In the genomic region with DNA sequence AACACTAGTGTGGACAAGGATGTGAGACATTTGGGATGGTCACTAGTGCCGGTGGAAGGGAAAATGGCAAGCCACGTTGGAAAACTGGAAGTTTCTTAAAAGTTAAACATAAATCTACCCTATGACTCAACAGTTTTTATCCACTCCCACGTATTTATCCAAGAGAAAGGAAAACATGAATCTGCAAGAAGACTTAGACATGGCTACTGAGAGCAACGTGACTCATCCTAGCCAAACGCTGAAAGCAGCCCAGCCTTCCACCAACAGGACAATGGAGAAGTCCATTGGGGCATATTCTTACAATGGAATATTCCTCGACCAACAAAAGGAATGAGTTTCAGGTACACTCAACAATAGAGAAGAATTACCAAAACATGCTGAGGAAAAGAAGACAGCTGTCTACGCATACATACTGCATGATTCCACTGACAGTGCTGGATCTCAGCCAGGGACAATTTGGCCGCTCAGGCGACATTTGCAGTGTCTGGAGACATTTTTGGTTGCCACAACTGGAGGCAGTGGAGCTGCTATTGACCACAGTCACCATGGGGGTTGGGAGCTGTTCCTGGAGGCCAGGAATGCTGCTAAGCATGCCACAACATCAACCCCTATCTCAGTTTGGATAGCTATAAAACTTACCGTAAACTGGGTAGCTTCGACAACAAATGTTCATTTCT, we compare ENCODE assay signal across 13 cellular contexts. TPM values are rescaled to one million over a fixed set of nuclear protein-coding genes. Genes with fewer than 3 reads are reported as not detected.
DNase-seq lines count a peak whose midpoint lies in the region; ATAC-seq, FAIRE-seq and TF ChIP-seq lines count a peak whose summit lies in the region.
"Had no signal": no experiment of that assay in that cellular context is flagged by ENCODE, and none has a peak within 500 bp of the region (broad histone marks: within the 10 kb centered on the region; RNA-seq: fewer than 3 reads in every experiment).

No MANE protein-coding gene starts in this region.

- no peak for TF ChIP-seq CTCF in A549 (IDR thresholded peaks at IDR 0.05)
- no peak for TF ChIP-seq CTCF in HCT116 (IDR thresholded peaks at IDR 0.05 in 2 of 3, conservative IDR thresholded peaks at IDR 0.05 in 1 of 3; ENCODE audit: borderline replicate concordance in 1 of 3, insufficient read depth in 1 of 3, low read depth in 2 of 3, low read length in 2 of 3)

- RAD21 ChIA-PET in HCT116 (lab: Charles Lee; ENCODE audit: low non-redundant PET in 1 of 2, low total read pairs in 2 of 2, uncharacterized antibody in 2 of 2, unreplicated experiment in 2 of 2) = no interaction called here

- H3K4me1 ChIP-seq in A549 = peaks cover 95% of the 10 kb centered on the region
- peaks cover 11 to 41% of the 10 kb centered on the region in 2 experiments for H3K4me1 ChIP-seq in HCT116 (ENCODE audit: control insufficient read depth in 1 of 2, insufficient read depth in 2 of 2, low read length in 2 of 2)
- H3K4me1 ChIP-seq: psoas muscle had no signal

- DNase-seq in A549 (ENCODE audit: low read depth in 1 of 2, low spot score in 1 of 2) (peak; percentile 88 to 91), HCT116 (ENCODE audit: low read depth, low spot score) (no peak), amniotic stem cell (lab: John Stamatoyannopoulos, UW) (peak; percentile 55), hepatic stellate cell (ENCODE audit: low spot score) (peak; percentile 88), caudate nucleus (lab: John Stamatoyannopoulos, UW) (no peak), Kasumi-1 (lab: John Stamatoyannopoulos, UW) (no peak), NCI-H774 (lab: John Stamatoyannopoulos, UW) (no peak)
- DNase-seq: activated T-cell treated with anti-CD3 and anti-CD28 coated beads, Interleukin-2, amount 50 U/mL, for 72 hours; NCI-H526 treated with DMSO at 0.1 percent for 48 hours; psoas muscle had no signal

- no peak for TF ChIP-seq POLR2A in A549 (IDR thresholded peaks at IDR 0.05; ENCODE audit: low read length)
- no peak for TF ChIP-seq POLR2A in HCT116 (IDR thresholded peaks at IDR 0.05; ENCODE audit: borderline replicate concordance, extremely low read depth, insufficient read depth, insufficient read length)

- H3K36me3 ChIP-seq in HCT116 (ENCODE audit: control insufficient read depth in 1 of 2, insufficient read depth in 2 of 2, low read length in 2 of 2) = no peaks in the 10 kb centered on the region
- H3K36me3 ChIP-seq: BLaER1 treated with 17β-estradiol and CSF1 and Interleukin-3, amounts not matched to agents 10 nM and 100 nM had no signal

- BruUV-seq in HCT116 (replicated peaks; lab: Mats Ljungman, UMichigan) = no TSS peak

- H3K79me2 ChIP-seq in HCT116 (ENCODE audit: insufficient read depth, low read length) = no peaks in the 10 kb centered on the region

- H2AFZ ChIP-seq in HCT116 (ENCODE audit: low read depth, low read length, poor library complexity, severe bottlenecking) = peak overlapping the region; percentile 70

- TF ChIP-seq RAD21 in A549 (conservative IDR thresholded peaks at IDR 0.05 in 1 of 2, IDR thresholded peaks at IDR 0.05 in 1 of 2) (no peak), HCT116 (IDR thresholded peaks at IDR 0.05; ENCODE audit: low read depth) (no peak)

- no peaks in the 10 kb centered on the region for H3K9me2 ChIP-seq in HCT116 (ENCODE audit: insufficient read depth)

- TF ChIP-seq EP300 in A549 (IDR thresholded peaks at IDR 0.05) = no peak

- H3K27ac ChIP-seq in A549 (peak overlapping the region; percentile 78 to 86), HCT116 (ENCODE audit: low read depth, low read length) (no peak overlapping the region), caudate nucleus (ENCODE audit: low read depth, low read length) (no peak overlapping the region)
- H3K27ac ChIP-seq: BLaER1 treated with 17β-estradiol and CSF1 and Interleukin-3, amounts not matched to agents 10 nM and 100 nM; KMS-11; psoas muscle had no signal

- CTCF ChIA-PET in A549 (lab: Yijun Ruan, JAX) (interaction anchor here (0.7 to 8.0 kb wide), 9 partner anchors 12 to 338 kb away, joined by 3 to 46 read pairs (median 4); partner anchors contain the start of gene SYT13), HCT116 (lab: Charles Lee) (interaction anchor here (1.2 kb wide), 1 partner anchor 13 kb away, joined by 6 read pairs; no protein-coding TSS in a partner anchor)

- peak; percentile 95 for FAIRE-seq in A549 (lab: Jason Lieb, UNC)

- H3K9me3 ChIP-seq in A549 = peaks cover 7% of the 10 kb centered on the region; the same call in 2 of the 3 replicates
- H3K9me3 ChIP-seq in HCT116 (ENCODE audit: control insufficient read depth in 1 of 2, insufficient read depth in 1 of 2, low read depth in 1 of 2, low read length in 2 of 2) = no peaks in the 10 kb centered on the region
- H3K9me3 ChIP-seq: BLaER1 treated with 17β-estradiol and CSF1 and Interleukin-3, amounts not matched to agents 10 nM and 100 nM; psoas muscle had no signal

- no peaks in the 10 kb centered on the region for H4K20me1 ChIP-seq in HCT116 (ENCODE audit: insufficient read depth)
- H4K20me1 ChIP-seq: BLaER1 treated with 17β-estradiol and CSF1 and Interleukin-3, amounts not matched to agents 10 nM and 100 nM had no signal

- H3K4me2 ChIP-seq in A549 = peak overlapping the region; percentile 74
- peak overlapping the region; percentile 58 for H3K4me2 ChIP-seq in HCT116 (ENCODE audit: low read length)
- H3K4me2 ChIP-seq: KMS-11 had no signal

- no peak overlapping the region for H3K4me3 ChIP-seq in A549
- H3K4me3 ChIP-seq in HCT116 (replicated peaks in 1 of 2; ENCODE audit: low read depth in 1 of 2, low read length in 2 of 2) = peak overlapping the region in 1 of 2 experiments; percentile 20; a peak in 1 of 4 replicates
- H3K4me3 ChIP-seq: BLaER1 treated with 17β-estradiol and CSF1 and Interleukin-3, amounts not matched to agents 10 nM and 100 nM; psoas muscle had no signal

- intact Hi-C loops in HCT116 (cut with micrococcal nuclease) = no loop called here

- POLR2A ChIA-PET in A549 (lab: Yijun Ruan, JAX) = no interaction called here
- POLR2A ChIA-PET in HCT116 (lab: Charles Lee) = interaction anchor here (0.6 to 1.4 kb wide), 2 partner anchors 13 to 221 kb away, joined by 3 to 4 read pairs; no protein-coding TSS in a partner anchor

- ATAC-seq in A549 (peak; percentile 76 to 83), HCT116 (no peak), GM19035 (IDR thresholded peaks at IDR 0.05; ENCODE audit: unreplicated experiment) (no peak)
- ATAC-seq: activated T-cell treated with anti-CD3 and anti-CD28 coated beads, Interleukin-2, amount 50 U/mL, for 72 hours; psoas muscle had no signal

- H3K27me3 ChIP-seq in HCT116 (ENCODE audit: insufficient read depth, low read length) = no peaks in the 10 kb centered on the region
- H3K27me3 ChIP-seq: BLaER1 treated with 17β-estradiol and CSF1 and Interleukin-3, amounts not matched to agents 10 nM and 100 nM had no signal

- H3K9ac ChIP-seq in HCT116 (ENCODE audit: low read length) = no peak overlapping the region
- H3K9ac ChIP-seq: BLaER1 treated with 17β-estradiol and CSF1 and Interleukin-3, amounts not matched to agents 10 nM and 100 nM; KMS-11 had no signal

- 25% methylated on average over 11 of the region's 11 CpGs for WGBS in A549 (ENCODE audit: missing lambda C conversion rate)

TF ChIP-seq in A549, 52 proteins besides CTCF, POLR2A, EP300 and RAD21:
- TF ChIP-seq NFE2L2 (conservative IDR thresholded peaks at IDR 0.05; ENCODE audit: low read length) (peak; percentile 75), JUN (IDR thresholded peaks at IDR 0.05) (peak; percentile 21 to 45; a peak in 1 of 5 replicates), MAFK (IDR thresholded peaks at IDR 0.05; ENCODE audit: partially characterized antibody) (peak; percentile 95), JUNB (IDR thresholded peaks at IDR 0.05) (peak; percentile 58; the same call in 1 of the 2 replicates), FOSL2 (IDR thresholded peaks at IDR 0.05) (peak; percentile 70), FOSL2 (CRISPR knock-in tag; IDR thresholded peaks at IDR 0.05) (peak; percentile 94), ZFP36 (IDR thresholded peaks at IDR 0.05; ENCODE audit: borderline replicate concordance, partially characterized antibody) (no peak), RFX5 (IDR thresholded peaks at IDR 0.05) (no peak)
- TF ChIP-seq, protein P1, sequence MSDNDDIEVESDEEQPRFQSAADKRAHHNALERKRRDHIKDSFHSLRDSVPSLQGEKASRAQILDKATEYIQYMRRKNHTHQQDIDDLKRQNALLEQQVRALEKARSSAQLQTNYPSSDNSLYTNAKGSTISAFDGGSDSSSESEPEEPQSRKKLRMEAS (IDR thresholded peaks at IDR 0.05) = peak; percentile 67
TF ChIP-seq in A549: peak in this region for 6.

TF ChIP-seq in HCT116, 20 proteins besides CTCF, POLR2A, EP300 and RAD21:
- peak; percentile 37 for TF ChIP-seq JUND (IDR thresholded peaks at IDR 0.05)
- TF ChIP-seq CBX3 (IDR thresholded peaks at IDR 0.05; ENCODE audit: low read depth) = no peak
- TF ChIP-seq EGR1 (IDR thresholded peaks at IDR 0.05; ENCODE audit: low read depth) = peak; percentile 66
- no peak for TF ChIP-seq EZH2 (IDR thresholded peaks at IDR 0.05)
- TF ChIP-seq FOSL1 (IDR thresholded peaks at IDR 0.05; ENCODE audit: low read depth) = peak; percentile 59

RNA-seq across cellular contexts. Expression of gene SYT13, which starts 21.2 kb away (rescaled TPM):
- polyA plus RNA-seq in A549 (2011; rRNA removed) = 8.1 and 10.7 TPM in 2 replicates
- polyA plus RNA-seq in A549 (2012; cell fraction: cytosol; rRNA removed) = 2.4 and 2.9 TPM in 2 replicates
- polyA plus RNA-seq in A549 (2012; cell fraction: nucleus; rRNA removed) = 2.9 and 3.6 TPM in 2 replicates
- polyA plus RNA-seq in A549 (2017; fragmentation: RNase III; extraction: RNeasy Plus Mini Kit Qiagen cat#74134 plus additional on column Dnase treatment) = 8.1 to 13.1 TPM (median 12.9 TPM) in 3 replicates
- 31.3 and 31.5 TPM in 2 replicates for polyA minus RNA-seq in A549 (2011; rRNA and poly(A)+ RNA removed)
- total RNA-seq in HCT116 (2021; ENCODE audit: unreplicated experiment) = 1.4 TPM
- polyA plus RNA-seq in HCT116 (2012) = 1.2 and 1.4 TPM in 2 replicates
- total RNA-seq: activated T-cell treated with anti-CD3 and anti-CD28 coated beads, Interleukin-2, amount 50 U/mL, for 72 hours had no signal

Comparison
In these comparisons a context has a peak if more than half of its experiments do, and no peak if none do; other contexts are left out.
1. ATAC-seq: peak in A549 (2 of 2); none in HCT116 (single experiment) and GM19035 (single experiment).
2. DNase-seq: peak in A549 (2 of 2), amniotic stem cell (single experiment) and hepatic stellate cell (single experiment); none in HCT116 (single experiment), caudate nucleus (0 of 61), Kasumi-1 (0 of 2) and NCI-H774 (single experiment).
3. H3K27ac ChIP-seq: peak in A549 (2 of 2); none in HCT116 (single experiment) and caudate nucleus (single experiment).